In the genomic region with DNA sequence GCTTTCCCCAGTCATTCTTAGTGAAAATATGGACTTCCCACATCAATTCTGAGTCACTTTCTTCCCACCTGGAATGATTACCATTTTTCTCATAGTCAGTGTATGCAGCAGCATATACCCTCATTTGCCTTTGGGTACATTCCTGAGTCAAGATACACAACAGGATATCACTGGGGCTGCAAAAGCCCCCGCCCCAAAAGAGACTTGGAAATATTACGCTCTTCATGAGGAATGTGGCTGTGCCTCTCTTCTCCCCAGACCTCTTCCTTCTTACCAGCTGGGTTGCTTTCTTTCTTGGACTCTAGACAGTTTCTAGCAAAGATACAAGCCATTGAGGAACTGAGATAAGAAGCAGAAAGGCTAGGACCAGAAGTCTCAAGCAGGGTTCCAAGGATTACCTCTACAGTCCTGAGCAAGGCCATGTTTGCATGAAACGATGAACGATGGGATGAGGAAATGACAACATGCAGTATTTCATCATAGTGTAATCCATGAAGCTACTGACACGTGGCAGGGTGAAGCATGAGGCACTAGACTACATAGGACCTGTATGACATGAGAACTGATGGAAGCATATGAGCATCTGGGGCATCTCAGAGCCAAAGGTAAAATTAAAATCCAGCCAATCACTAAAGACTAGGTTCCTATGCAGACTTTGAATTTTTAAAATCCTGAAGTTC, we compare ENCODE assay signal across 24 cellular contexts.
"Had no signal": no experiment of that assay in that cellular context is flagged by ENCODE, and none has a peak within 500 bp of the region (broad histone marks: within the 10 kb centered on the region; RNA-seq: fewer than 3 reads in every experiment).

No MANE protein-coding gene starts in this region.

- FAIRE-seq: endothelial cell of umbilical vein, kidney, pancreas had no signal

- H3K27ac ChIP-seq: hepatocyte, left ventricle myocardium inferior, pancreas, tibial artery, upper lobe of right lung, vagina had no signal

- H2AFZ ChIP-seq: hepatocyte had no signal

- H3K4me3 ChIP-seq: hepatocyte, left ventricle myocardium inferior, lung, pancreas, smooth muscle cell, tibial artery, upper lobe of right lung, vagina had no signal

- ATAC-seq: left cardiac atrium; pancreas; right cardiac atrium; stimulated activated effector memory CD8-positive, alpha-beta T cell treated with anti-CD3 and anti-CD28 coated beads, Interleukin-12 subunit alpha, Interleukin-12 subunit beta, amount 100 ng/mL, for 72 hours; stimulated activated naive CD8-positive, alpha-beta T cell treated with anti-CD3 and anti-CD28 coated beads, Interleukin-15, Interleukin-2, amounts not matched to agents 100 U/mL and 50 U/mL, for 24 hours; upper lobe of right lung had no signal

- H3K79me2 ChIP-seq: hepatocyte had no signal

- H3K36me3 ChIP-seq: left ventricle myocardium inferior, pancreas, tibial artery, upper lobe of right lung, vagina had no signal

- DNase-seq: effector CD4-positive, alpha-beta T cell; endodermal cell; erythroblast; foreskin melanocyte; kidney; left cardiac atrium; left ventricle myocardium inferior; mesenchymal stem cell; midbrain; naive B cell; occipital lobe; pancreas; right cardiac atrium; stimulated activated CD4-positive, alpha-beta T cell treated with anti-CD3 and anti-CD28 coated beads, Interleukin-4, amount 100 ng/mL, for 1 hour; stimulated activated CD8-positive, alpha-beta memory T cell treated with anti-CD3 and anti-CD28 coated beads, Interleukin-4, amount 100 ng/mL, for 48 hours; stimulated activated naive CD8-positive, alpha-beta T cell treated with anti-CD3 and anti-CD28 coated beads, Interleukin-15, Interleukin-2, amounts not matched to agents 100 U/mL and 50 U/mL, for 24 hours; tibial artery; upper lobe of right lung had no signal

- H3K4me1 ChIP-seq: left ventricle myocardium inferior, pancreas, tibial artery, upper lobe of right lung, vagina had no signal

- H3K27me3 ChIP-seq: hepatocyte, pancreas, tibial artery, upper lobe of right lung, vagina had no signal

- H3K9me3 ChIP-seq: left ventricle myocardium inferior, pancreas, tibial artery, upper lobe of right lung, vagina had no signal

- H3K4me2 ChIP-seq: hepatocyte, smooth muscle cell had no signal
